In the genomic region with DNA sequence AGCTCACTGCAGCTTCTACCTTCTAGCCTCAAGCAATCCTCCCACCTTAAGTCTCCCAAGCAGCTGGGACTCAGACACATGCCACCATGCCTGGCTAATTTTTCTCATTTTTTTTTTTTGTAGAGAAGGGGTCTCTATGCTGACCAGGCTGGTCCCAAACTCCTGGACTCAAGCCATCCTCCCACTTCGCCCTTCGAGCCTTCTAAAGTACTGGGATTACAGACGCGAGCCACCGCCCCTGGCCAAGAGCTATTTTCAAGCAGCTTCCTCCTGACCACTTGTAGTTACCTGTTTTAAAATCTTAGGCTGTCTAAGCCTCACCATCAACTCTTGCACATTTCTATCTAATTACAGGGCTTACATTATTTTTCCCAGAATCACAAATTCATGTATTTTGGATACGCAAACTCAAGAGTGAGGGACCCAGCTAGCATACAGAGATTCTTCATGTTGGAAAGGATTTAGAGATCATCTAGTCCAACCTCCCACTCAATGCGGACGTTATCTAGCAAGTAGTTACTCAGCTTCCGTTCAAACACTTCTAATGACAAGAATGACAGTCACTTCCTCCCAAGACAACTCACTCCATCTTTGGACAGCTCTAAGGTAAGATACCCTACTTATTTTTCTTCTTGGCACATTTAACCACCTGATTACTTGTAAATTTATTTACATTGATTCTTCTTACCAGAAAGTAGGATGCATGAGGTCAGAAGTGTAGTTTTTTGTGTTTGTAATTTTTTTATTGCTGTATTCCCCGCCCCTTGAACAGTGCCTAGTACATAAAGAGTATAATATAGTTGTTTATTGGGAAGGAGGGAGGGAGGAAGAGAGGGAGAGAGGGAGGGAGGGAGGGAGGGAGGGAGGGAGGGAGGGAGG, we compare ENCODE assay signal across 8 cellular contexts.
DNase-seq lines count a peak whose midpoint lies in the region; ATAC-seq and TF ChIP-seq lines count a peak whose summit lies in the region.

No MANE protein-coding gene starts in this region.

- ATAC-seq in GM23338: no peak
- no peak for ATAC-seq in HG03378 (IDR thresholded peaks at IDR 0.05; ENCODE audit: unreplicated experiment)
- no peak for ATAC-seq in HG02798 (IDR thresholded peaks at IDR 0.05; ENCODE audit: poor library complexity, unreplicated experiment)

- no peak overlapping the region for H3K4me3 Mint-ChIP-seq in GM23338

- peak overlapping the region; percentile 28 for H3K9ac ChIP-seq in skeletal muscle satellite cell (ENCODE audit: low read depth, low read length)

- peak overlapping the region; percentile 60; the same call in 1 of the 2 replicates for H3K27ac ChIP-seq in GM23338 (ENCODE audit: low read depth)

- no peak overlapping the region for H2AFZ ChIP-seq in GM23338

- H3K9me3 ChIP-seq in skeletal muscle satellite cell (replicated peaks; ENCODE audit: low read length): no peaks in the 10 kb centered on the region

- H3K27ac Mint-ChIP-seq in GM23338: 0 out of 2 replicates have a peak overlapping the region, but pooled peaks have one; percentile 29

- TF ChIP-seq CTCF in GM23338 (conservative IDR thresholded peaks at IDR 0.05; ENCODE audit: low read depth in 2 of 2): no peak

- peaks cover 10% of the 10 kb centered on the region for H3K36me3 ChIP-seq in GM23338 (ENCODE audit: insufficient read depth)
- H3K36me3 ChIP-seq in skeletal muscle satellite cell (ENCODE audit: insufficient read depth, low read length): peaks cover 19% of the 10 kb centered on the region

- no peak overlapping the region for H3K4me2 ChIP-seq in GM23338
- peak overlapping the region; percentile 66 for H3K4me2 ChIP-seq in skeletal muscle satellite cell (ENCODE audit: low read length)

- no peaks in the 10 kb centered on the region; the same call in 2 of the 3 replicates for H3K9me3 Mint-ChIP-seq in GM23338

- DNase-seq in GM23338 (ENCODE audit: low spot score): no peak
- DNase-seq in SKM-1 (lab: John Stamatoyannopoulos, UW; ENCODE audit: unreplicated experiment): peak; percentile 25
- peak; percentile 27 for DNase-seq in effector CD4-positive, alpha-beta T cell
- DNase-seq in HuH-7 (ENCODE audit: low spot score): no peak
- no peak for DNase-seq in stimulated activated CD8-positive, alpha-beta memory T cell treated with anti-CD3 and anti-CD28 coated beads, Interleukin-4, amount 100 ng/mL, for 48 hours

- H3K79me2 ChIP-seq in GM23338 (replicated peaks; ENCODE audit: insufficient read depth): peaks cover 55% of the 10 kb centered on the region

- H3K27me3 Mint-ChIP-seq in GM23338 (ENCODE audit: insufficient read depth, low read depth, poor library complexity): no peaks in the 10 kb centered on the region

- H3K4me3 ChIP-seq in GM23338 (no peak overlapping the region), skeletal muscle satellite cell (ENCODE audit: low read length) (no peak overlapping the region)

- no peaks in the 10 kb centered on the region for H3F3A ChIP-seq in GM23338 (replicated peaks; ENCODE audit: low read depth)

- peaks cover 19% of the 10 kb centered on the region for H3K36me3 Mint-ChIP-seq in GM23338 (ENCODE audit: low read depth)

- H4K20me1 ChIP-seq in GM23338 (replicated peaks; ENCODE audit: insufficient read depth): peaks cover 53% of the 10 kb centered on the region

- peaks cover 31% of the 10 kb centered on the region for H3K4me1 Mint-ChIP-seq in GM23338

- no peaks in the 10 kb centered on the region for H3K9me2 ChIP-seq in GM23338 (ENCODE audit: insufficient read depth)

- H3K27me3 ChIP-seq in GM23338 (ENCODE audit: insufficient read depth) (no peaks in the 10 kb centered on the region), skeletal muscle satellite cell (ENCODE audit: control insufficient read depth, insufficient read depth, low read length) (no peaks in the 10 kb centered on the region)

- H3K4me1 ChIP-seq in GM23338 (ENCODE audit: insufficient read depth) (peaks cover 34% of the 10 kb centered on the region), skeletal muscle satellite cell (ENCODE audit: control insufficient read depth, insufficient read depth, low read length) (peaks cover 56% of the 10 kb centered on the region)

TF ChIP-seq in GM23338, 12 proteins besides CTCF, POLR2A, EP300 and RAD21 (continues in another document):
- TF ChIP-seq REST (IDR thresholded peaks at IDR 0.05; ENCODE audit: unreplicated experiment): no peak
- TF ChIP-seq EZH2phosphoT487 (IDR thresholded peaks at IDR 0.05; ENCODE audit: unreplicated experiment): no peak
- no peak for TF ChIP-seq CREB1 (CRISPR knock-in tag; IDR thresholded peaks at IDR 0.05; ENCODE audit: low read depth)
- TF ChIP-seq JUNB (IDR thresholded peaks at IDR 0.05; ENCODE audit: unreplicated experiment): no peak
- TF ChIP-seq ZNF114 (CRISPR knock-in tag; IDR thresholded peaks at IDR 0.05): no peak
- no peak for TF ChIP-seq NANOG (IDR thresholded peaks at IDR 0.05; ENCODE audit: borderline replicate concordance)
- TF ChIP-seq ZNF331 (CRISPR knock-in tag; IDR thresholded peaks at IDR 0.05; ENCODE audit: low read depth): no peak

Comparison
In these comparisons a context has a peak if more than half of its experiments do, and no peak if none do; other contexts are left out.
1. DNase-seq: peak in SKM-1 (single experiment) and effector CD4-positive, alpha-beta T cell (single experiment); none in GM23338 (single experiment), HuH-7 (single experiment) and stimulated activated CD8-positive, alpha-beta memory T cell treated with anti-CD3 and anti-CD28 coated beads, Interleukin-4, amount 100 ng/mL, for 48 hours (single experiment).